Comparison of ENCODE assay signal across 1 cellular context in the genomic region with DNA sequence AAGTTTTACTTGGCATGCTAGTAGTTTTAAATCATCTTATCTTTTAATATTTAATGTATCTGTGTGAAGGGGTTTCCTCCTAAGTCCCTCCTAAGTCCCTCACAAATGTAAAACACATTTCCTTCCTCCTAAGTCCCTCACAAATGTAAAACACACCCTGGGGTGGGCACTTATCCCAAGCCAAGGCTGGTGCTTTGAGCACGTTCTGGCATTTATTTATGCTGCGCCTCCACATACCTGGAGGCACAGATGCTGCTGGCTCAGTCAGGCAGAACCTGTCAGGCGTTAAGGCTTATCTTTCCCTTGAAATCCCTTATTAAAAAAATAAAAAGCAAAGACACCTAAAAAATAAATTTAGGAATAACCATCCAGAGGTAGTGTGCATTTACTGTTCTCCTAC.
TF ChIP-seq lines count a peak whose summit lies in the region.

No MANE protein-coding gene starts in this region.

TF ChIP-seq in GM23338, 12 proteins besides CTCF, POLR2A, EP300 and RAD21:
- TF ChIP-seq ZNF462 (CRISPR knock-in tag; IDR thresholded peaks at IDR 0.05), result 0 out of 2 replicates have a peak, but pooled peaks have one; percentile 6
- TF ChIP-seq NANOG (IDR thresholded peaks at IDR 0.05; ENCODE audit: borderline replicate concordance), result no peak
